ENCODE assay signal across 2 cellular contexts in genomic region chr20:11231742-11232141, GRCh38.
TF ChIP-seq lines count a peak whose summit lies in the region.

No MANE protein-coding gene starts in this region.

TF ChIP-seq in IMR-90, 13 proteins besides CTCF, POLR2A, EP300 and RAD21:
- TF ChIP-seq SMC3 (IDR thresholded peaks at IDR 0.05; ENCODE audit: low read depth, low read length) (no peak), MAZ (IDR thresholded peaks at IDR 0.05; ENCODE audit: borderline replicate concordance, low read depth, low read length) (no peak), CEBPB (IDR thresholded peaks at IDR 0.05; ENCODE audit: low read depth, low read length) (no peak), CHD1 (IDR thresholded peaks at IDR 0.05; ENCODE audit: low read depth, low read length) (no peak), MXI1 (IDR thresholded peaks at IDR 0.05; ENCODE audit: borderline replicate concordance, low read depth, low read length) (no peak), NFE2L2 (IDR thresholded peaks at IDR 0.05; ENCODE audit: low read depth, low read length) (no peak), FOS (IDR thresholded peaks at IDR 0.05; ENCODE audit: low read depth, low read length) (no peak), RFX5 (IDR thresholded peaks at IDR 0.05; ENCODE audit: low read depth, low read length) (no peak), MAFK (IDR thresholded peaks at IDR 0.05; ENCODE audit: low read depth, low read length) (no peak), BHLHE40 (IDR thresholded peaks at IDR 0.05; ENCODE audit: low read depth, low read length) (no peak)
TF ChIP-seq in IMR-90: peak in this region for 0.

TF ChIP-seq in H1, 55 proteins besides CTCF, POLR2A, EP300 and RAD21:
- TF ChIP-seq GABPA (IDR thresholded peaks at IDR 0.05; ENCODE audit: borderline replicate concordance, insufficient read depth, low read length) (no peak), SUZ12 (IDR thresholded peaks at IDR 0.05; ENCODE audit: low read length) (no peak)
